In the genomic region with DNA sequence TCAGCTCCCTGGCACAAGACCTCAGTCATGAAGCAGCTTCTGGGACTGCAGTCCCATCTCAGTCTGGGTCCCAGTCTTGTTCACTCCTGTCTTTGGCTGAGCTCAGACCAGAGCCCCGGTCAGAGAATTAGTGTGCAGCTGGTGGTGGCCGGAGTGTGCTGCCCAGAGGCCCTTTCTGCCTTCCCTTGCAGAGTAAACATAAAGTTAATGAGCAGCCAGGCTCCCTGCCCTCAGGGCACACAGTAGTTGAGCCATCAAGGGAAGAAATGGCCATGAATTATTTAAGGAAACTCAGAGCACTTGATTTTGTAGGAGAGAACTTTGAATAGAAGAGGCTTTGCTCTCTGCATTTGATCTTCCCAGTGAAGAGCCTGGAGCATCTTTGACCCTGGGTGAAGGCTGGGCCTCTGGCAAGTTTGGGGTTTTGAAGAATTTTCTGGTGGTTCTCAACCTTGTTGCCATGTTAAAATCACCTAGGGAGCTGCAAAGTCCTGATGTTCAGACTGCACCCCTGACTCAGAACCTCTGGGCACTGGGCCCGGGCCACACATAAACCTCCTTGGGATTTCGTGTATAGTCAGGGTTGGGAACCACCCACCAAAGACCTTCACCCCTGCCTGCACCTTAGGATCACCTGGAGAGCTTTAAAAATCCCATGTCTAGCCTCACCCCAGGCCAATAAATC, we compare ENCODE assay signal across 13 cellular contexts. TPM values are rescaled to one million over a fixed set of nuclear protein-coding genes. Genes with fewer than 3 reads are reported as not detected.
DNase-seq lines count a peak whose midpoint lies in the region; ATAC-seq, FAIRE-seq and TF ChIP-seq lines count a peak whose summit lies in the region.
"Had no signal": no experiment of that assay in that cellular context is flagged by ENCODE, and none has a peak within 500 bp of the region (broad histone marks: within the 10 kb centered on the region; RNA-seq: fewer than 3 reads in every experiment).

No MANE protein-coding gene starts in this region.

- no peaks in the 10 kb centered on the region for H3K9me3 Mint-ChIP-seq in activated naive CD4-positive, alpha-beta T cell treated with anti-CD3 and anti-CD28 coated beads, Interleukin-2, amount 10 ng/mL, durations not matched to agents 7 days and 5 days
- H3K9me3 Mint-ChIP-seq: activated CD8-positive, alpha-beta T cell treated with anti-CD3 and anti-CD28 coated beads for 36 hours had no signal

- H3K27me3 Mint-ChIP-seq in activated naive CD4-positive, alpha-beta T cell treated with anti-CD3 and anti-CD28 coated beads, Interleukin-2, amount 10 ng/mL, durations not matched to agents 7 days and 5 days = peaks cover 29% of the 10 kb centered on the region
- H3K27me3 Mint-ChIP-seq: activated CD8-positive, alpha-beta T cell treated with anti-CD3 and anti-CD28 coated beads for 36 hours had no signal

- no peak overlapping the region for H3K27ac ChIP-seq in Panc1 (ENCODE audit: low read length)
- peak overlapping the region; percentile 66 to 90 for H3K27ac ChIP-seq in kidney (ENCODE audit: low read depth in 2 of 2, low read length in 2 of 2)
- H3K27ac ChIP-seq in stomach = peak overlapping the region; percentile 80 to 89 (median 82)
- H3K27ac ChIP-seq in spleen = peak overlapping the region in 2 of 8 donors; percentile 34 to 66

- no peak for TF ChIP-seq CTCF in Panc1 (IDR thresholded peaks at IDR 0.05)
- TF ChIP-seq CTCF in kidney (IDR thresholded peaks at IDR 0.05; ENCODE audit: borderline replicate concordance, extremely low read depth, insufficient read depth) = no peak
- no peak for TF ChIP-seq CTCF in stomach (IDR thresholded peaks at IDR 0.05)
- TF ChIP-seq CTCF in spleen (IDR thresholded peaks at IDR 0.05 in 8 of 11, conservative IDR thresholded peaks at IDR 0.05 in 3 of 11) = no peak

- BruUV-seq in Panc1 (replicated peaks; lab: Mats Ljungman, UMichigan) = no TSS peak

- H3K4me1 ChIP-seq in Panc1 (ENCODE audit: control insufficient read depth, insufficient read depth, low read length) = peaks cover 27% of the 10 kb centered on the region
- H3K4me1 ChIP-seq in kidney (ENCODE audit: control insufficient read depth in 1 of 2, insufficient read depth in 1 of 2, low read depth in 1 of 2, low read length in 2 of 2) = peaks cover 43 to 60% of the 10 kb centered on the region in 2 donors
- H3K4me1 ChIP-seq in stomach = peaks cover 52 to 67% (median 61%) of the 10 kb centered on the region in 4 donors
- H3K4me1 ChIP-seq in spleen = peaks cover 19 to 61% (median 40%) of the 10 kb centered on the region in 6 donors

- H3K27ac Mint-ChIP-seq in activated naive CD4-positive, alpha-beta T cell treated with anti-CD3 and anti-CD28 coated beads, Interleukin-2, amount 10 ng/mL, durations not matched to agents 7 days and 5 days = peak overlapping the region; percentile 7

- in situ Hi-C loops in Panc1 (cut with HindIII; ENCODE audit: low pct_unique_long_range_greater_than_20kb, low sequenced_read_pairs) = no loop called here

- FAIRE-seq in kidney (lab: Jason Lieb, UNC) = peak; percentile 66

- TF ChIP-seq POLR2A in stomach (IDR thresholded peaks at IDR 0.05) (no peak), erythroblast (IDR thresholded peaks at IDR 0.05; ENCODE audit: low read length) (no peak), spleen (IDR thresholded peaks at IDR 0.05) (no peak)

- CTCF ChIA-PET in activated naive CD4-positive, alpha-beta T cell treated with anti-CD3 and anti-CD28 coated beads, Interleukin-2, amount 10 ng/mL, durations not matched to agents 7 days and 5 days (lab: Charles Lee) = interaction anchor here (1.4 to 2.8 kb wide), 3 partner anchors 22 to 165 kb away, joined by 3 to 10 read pairs (median 3); no protein-coding TSS in a partner anchor
- CTCF ChIA-PET in Panc1 (lab: Charles Lee) = no interaction called here

- DNase-seq in activated naive CD4-positive, alpha-beta T cell treated with anti-CD3 and anti-CD28 coated beads, Interleukin-2, amount 10 ng/mL, durations not matched to agents 7 days and 5 days = no peak
- DNase-seq in activated naive CD4-positive, alpha-beta T cell treated with Interleukin-2 at 50 U/mL for 16 hours = no peak
- no peak for DNase-seq in Panc1 (ENCODE audit: low read depth, low spot score)
- DNase-seq in kidney = peak; percentile 92
- peak; percentile 81 for DNase-seq in stomach
- DNase-seq in erythroblast (lab: John Stamatoyannopoulos, UW) = no peak
- no peak for DNase-seq in spleen
- DNase-seq in NCI-H187 (lab: John Stamatoyannopoulos, UW) = no peak
- DNase-seq: activated CD8-positive, alpha-beta T cell treated with anti-CD3 and anti-CD28 coated beads for 36 hours; cerebellar nuclear complex; NCI-H1930; posterior cingulate gyrus had no signal

- ATAC-seq in Panc1 = peak; percentile 67
- ATAC-seq: activated CD8-positive, alpha-beta T cell treated with anti-CD3 and anti-CD28 coated beads for 36 hours; Right ventricle myocardium inferior had no signal

- H3K9me3 ChIP-seq in Panc1 (ENCODE audit: control insufficient read depth, insufficient read depth, low read depth, low read length) (no peaks in the 10 kb centered on the region), kidney (ENCODE audit: control insufficient read depth in 1 of 2, low read length in 2 of 2) (no peaks in the 10 kb centered on the region), stomach (no peaks in the 10 kb centered on the region), spleen (no peaks in the 10 kb centered on the region)

- peaks cover 81% of the 10 kb centered on the region for H3K4me1 Mint-ChIP-seq in activated naive CD4-positive, alpha-beta T cell treated with anti-CD3 and anti-CD28 coated beads, Interleukin-2, amount 10 ng/mL, durations not matched to agents 7 days and 5 days

- 32 to 55% (median 35%) methylated on average over 3 to 4 of the region's 4 CpGs for WGBS in stomach, 5 donors
- 75 to 96% (median 90%) methylated on average over 4 of the region's 4 CpGs for WGBS in spleen, 5 donors

- intact Hi-C loops in Panc1 (cut with micrococcal nuclease; ENCODE audit: unreplicated experiment) (no loop called here), kidney (cut with DNase I) (no loop called here), stomach (cut with DNase I; ENCODE audit: low total_unique reads) (no loop called here), spleen (cut with DNase I; ENCODE audit: low total_unique reads) (no loop called here)

- H3K36me3 ChIP-seq in Panc1 (ENCODE audit: control insufficient read depth, insufficient read depth, low read length) (no peaks in the 10 kb centered on the region), kidney (ENCODE audit: control insufficient read depth in 1 of 2, insufficient read depth in 2 of 2, low read length in 2 of 2) (no peaks in the 10 kb centered on the region), stomach (peaks cover 0 to 30% (median 11%) of the 10 kb centered on the region in 4 donors), spleen (peaks cover 0 to 55% (median 4%) of the 10 kb centered on the region in 6 donors)

- no peak overlapping the region for H3K4me3 ChIP-seq in Panc1 (ENCODE audit: low read depth in 2 of 2, low read length in 2 of 2)
- no peak overlapping the region for H3K4me3 ChIP-seq in kidney (ENCODE audit: low read length in 2 of 2)
- H3K4me3 ChIP-seq in stomach = no peak overlapping the region
- no peak overlapping the region for H3K4me3 ChIP-seq in spleen

- POLR2A ChIA-PET in Panc1 (lab: Charles Lee) = no interaction called here

- peaks cover 59% of the 10 kb centered on the region for H3K36me3 Mint-ChIP-seq in activated naive CD4-positive, alpha-beta T cell treated with anti-CD3 and anti-CD28 coated beads, Interleukin-2, amount 10 ng/mL, durations not matched to agents 7 days and 5 days

- H3K4me3 Mint-ChIP-seq in activated naive CD4-positive, alpha-beta T cell treated with anti-CD3 and anti-CD28 coated beads, Interleukin-2, amount 10 ng/mL, durations not matched to agents 7 days and 5 days = peak overlapping the region; percentile 36

- H3K27me3 ChIP-seq in Panc1 (ENCODE audit: control insufficient read depth, insufficient read depth, low read length) (no peaks in the 10 kb centered on the region), stomach (no peaks in the 10 kb centered on the region), spleen (replicated peaks in 1 of 7) (no peaks in the 10 kb centered on the region)

- H3K9ac ChIP-seq in kidney (ENCODE audit: low read length in 2 of 2) = peak overlapping the region in 1 of 2 donors; percentile 28

- TF ChIP-seq EP300 in stomach (IDR thresholded peaks at IDR 0.05) = no peak

RNA-seq across cellular contexts. Expression of a gene that starts 26.4 kb away (rescaled TPM):
- 57.2 TPM for total RNA-seq in Panc1 (2021; ENCODE audit: unreplicated experiment)
- polyA plus RNA-seq in Panc1 (2012; ENCODE audit: insufficient read length) = 66.2 TPM
- total RNA-seq in kidney = 116 TPM
- polyA plus RNA-seq in kidney (ENCODE audit: insufficient read depth, low read depth, low replicate concordance) = 69.3 TPM
- total RNA-seq in stomach = 10 to 100 TPM in 4 of 5 donors, 1 to 10 TPM in 1; 1.7 to 81.1 (median 18.3) TPM
- 10 to 100 TPM in 2 of 3 donors, 1 to 10 TPM in 1; 9.5 to 29.4 (median 21.7) TPM for polyA plus RNA-seq in stomach
- total RNA-seq in spleen = 10 to 100 TPM; 41.4 to 80.9 (median 59.2) TPM
- 10 to 100 TPM in 1 of 3 donors, 1 to 10 TPM in 2; 9.7 to 25.8 (median 9.7) TPM for polyA plus RNA-seq in spleen

RNA-seq across cellular contexts. Expression of a gene that starts 46.2 kb away (rescaled TPM):
- 68.5 TPM for total RNA-seq in Panc1 (2021; ENCODE audit: unreplicated experiment)
- polyA plus RNA-seq in Panc1 (2012; ENCODE audit: insufficient read length) = 70.2 TPM
- total RNA-seq in kidney = 66.6 TPM
- polyA plus RNA-seq in kidney (ENCODE audit: insufficient read depth, low read depth, low replicate concordance) = 108 TPM
- total RNA-seq in stomach = 100 to 1,000 TPM in 3 of 5 donors, 10 to 100 TPM in 2; 39.3 to 301 (median 107) TPM
- polyA plus RNA-seq in stomach = 10 to 100 TPM; 41.1 to 52.4 (median 49.5) TPM
- 10 to 100 TPM; 44.6 to 74.7 (median 53.7) TPM for total RNA-seq in spleen
- 10 to 100 TPM; 32.1 to 44.3 (median 43.0) TPM for polyA plus RNA-seq in spleen

Comparison
In these comparisons a context has a peak if more than half of its experiments do, and no peak if none do; other contexts are left out.
1. DNase-seq: peak in kidney (single experiment) and stomach (single experiment); none in activated naive CD4-positive, alpha-beta T cell treated with anti-CD3 and anti-CD28 coated beads, Interleukin-2, amount 10 ng/mL, durations not matched to agents 7 days and 5 days (single experiment), activated naive CD4-positive, alpha-beta T cell treated with Interleukin-2 at 50 U/mL for 16 hours (single experiment), Panc1 (single experiment), erythroblast (0 of 2), spleen (single experiment) and NCI-H187 (0 of 2).